In the genomic region with DNA sequence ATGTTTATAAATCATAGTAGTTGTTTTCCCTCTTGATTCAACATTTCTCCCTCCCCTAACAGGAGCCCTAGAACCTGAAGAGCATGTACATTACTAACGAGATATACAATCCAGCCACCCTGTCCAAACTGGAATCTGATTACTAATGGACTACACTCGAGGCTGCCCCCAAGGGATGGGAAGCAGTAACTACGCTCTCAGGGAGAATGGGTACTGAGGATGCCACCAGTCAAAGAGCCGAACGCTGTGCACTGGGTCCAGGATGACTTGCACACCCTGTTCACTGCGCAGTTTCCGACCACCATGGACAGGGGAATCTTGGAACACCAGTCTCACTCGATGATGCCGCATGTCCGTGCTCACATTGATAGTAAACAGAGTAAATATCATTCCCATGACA, we compare ENCODE assay signal across 8 cellular contexts. TPM values are rescaled to one million over a fixed set of nuclear protein-coding genes. Genes with fewer than 3 reads are reported as not detected.
A peak's percentile ranks its signal among the peaks of the same experiment; 100 is the strongest.
DNase-seq lines count a peak whose midpoint lies in the region; ATAC-seq, FAIRE-seq and TF ChIP-seq lines count a peak whose summit lies in the region.
"Not testable (repeated sequence)": the region's sequence is repeated elsewhere in the genome, so short reads cannot be mapped to it uniquely, and the experiment has no call there.

No MANE protein-coding gene starts in this region.

- H2AFZ ChIP-seq in DND-41 (ENCODE audit: low read depth, low read length); HCT116 (ENCODE audit: low read depth, low read length, poor library complexity, severe bottlenecking); PC-3 (ENCODE audit: low read length): not testable (repeated sequence)

- H3K4me2 ChIP-seq in DND-41 (ENCODE audit: insufficient read depth, low read length); HCT116 (ENCODE audit: low read length); PC-3 (ENCODE audit: low read length): not testable (repeated sequence)

- H3K27ac ChIP-seq in DND-41 (ENCODE audit: low read length); HCT116 (ENCODE audit: low read depth, low read length); PC-3 (ENCODE audit: low read length); lower lobe of right lung: not testable (repeated sequence)

- not testable (repeated sequence) for H3K9me3 Mint-ChIP-seq in activated CD4-positive, alpha-beta T cell treated with anti-CD3 and anti-CD28 coated beads for 36 hours (ENCODE audit: low read depth)

- H3K9me3 ChIP-seq in DND-41 (ENCODE audit: insufficient read depth, low read length, severe bottlenecking); HCT116 (ENCODE audit: control insufficient read depth in 1 of 2, insufficient read depth in 1 of 2, low read depth in 1 of 2, low read length in 2 of 2); PC-3 (ENCODE audit: low read length); lower lobe of right lung: not testable (repeated sequence)

- not testable (repeated sequence) for H3F3A ChIP-seq in PC-3 (ENCODE audit: low read length, unreplicated experiment)

- not testable (repeated sequence) for TF ChIP-seq CTCF in DND-41 (IDR thresholded peaks at IDR 0.05; ENCODE audit: borderline replicate concordance, extremely low read depth, low read length, poor library complexity, severe bottlenecking); HCT116 (IDR thresholded peaks at IDR 0.05 in 2 of 3, conservative IDR thresholded peaks at IDR 0.05 in 1 of 3; ENCODE audit: borderline replicate concordance in 1 of 3, insufficient read depth in 1 of 3, low read depth in 2 of 3, low read length in 2 of 3); PC-3 (conservative IDR thresholded peaks at IDR 0.05; ENCODE audit: low read depth, low read length); bronchial epithelial cell (IDR thresholded peaks at IDR 0.05; ENCODE audit: insufficient read depth, low read length, severe bottlenecking); lower lobe of right lung (IDR thresholded peaks at IDR 0.05)

- not testable (repeated sequence) for H3K9ac ChIP-seq in DND-41 (ENCODE audit: low read depth, low read length); HCT116 (ENCODE audit: low read length); PC-3 (ENCODE audit: low read length)

- H3K27me3 ChIP-seq in DND-41 (ENCODE audit: insufficient read depth, low read length, poor library complexity); HCT116 (ENCODE audit: insufficient read depth, low read length); PC-3 (ENCODE audit: low read length); bronchial epithelial cell (ENCODE audit: control insufficient read depth, insufficient read depth, low read length); lower lobe of right lung (ENCODE audit: low read depth): not testable (repeated sequence)

- not testable (repeated sequence) for H3K4me1 Mint-ChIP-seq in activated CD4-positive, alpha-beta T cell treated with anti-CD3 and anti-CD28 coated beads for 36 hours

- POLR2A ChIA-PET in HCT116 (lab: Charles Lee); activated CD4-positive, alpha-beta T cell treated with anti-CD3 and anti-CD28 coated beads for 36 hours (lab: Charles Lee): not testable (repeated sequence)
- POLR2A ChIA-PET in PC-3 (lab: Charles Lee; ENCODE audit: unreplicated experiment) = interaction anchor here (0.6 kb wide), 1 partner anchor 202 kb away, joined by 3 read pairs; no protein-coding TSS in a partner anchor

- DNase-seq in DND-41; HCT116 (ENCODE audit: low read depth, low spot score); PC-3; activated CD4-positive, alpha-beta T cell treated with anti-CD3 and anti-CD28 coated beads for 36 hours; bronchial epithelial cell (ENCODE audit: low read depth); Right ventricle myocardium superior; lower lobe of right lung; urothelium cell line (ENCODE audit: low spot score): not testable (repeated sequence)

- ATAC-seq in DND-41 (ENCODE audit: insufficient read depth, low read depth) (peak; percentile 55; the same call in 2 of the 3 replicates), HCT116 (peak; percentile 99), PC-3 (peak; percentile 76), Right ventricle myocardium superior (ENCODE audit: poor library complexity) (peak; percentile 41), lower lobe of right lung (peak; percentile 64 to 73)
- ATAC-seq in activated CD4-positive, alpha-beta T cell treated with anti-CD3 and anti-CD28 coated beads for 36 hours = peak; percentile 80

- not testable (repeated sequence) for H3K79me2 ChIP-seq in DND-41 (ENCODE audit: insufficient read depth, low read length); HCT116 (ENCODE audit: insufficient read depth, low read length); PC-3 (ENCODE audit: low read length)

- not testable (repeated sequence) for H4K20me1 ChIP-seq in DND-41 (ENCODE audit: insufficient read depth, low read length); HCT116 (ENCODE audit: insufficient read depth); PC-3 (ENCODE audit: low read length)

- not testable (repeated sequence) for H3K4me1 ChIP-seq in DND-41 (ENCODE audit: insufficient read depth, low read length); HCT116 (ENCODE audit: control insufficient read depth in 1 of 2, insufficient read depth in 2 of 2, low read length in 2 of 2); PC-3 (ENCODE audit: insufficient read depth, low read length); lower lobe of right lung

- not testable (repeated sequence) for H3K4me3 ChIP-seq in DND-41 (ENCODE audit: low read depth in 1 of 2, low read length in 2 of 2); HCT116 (replicated peaks in 1 of 2; ENCODE audit: low read depth in 1 of 2, low read length in 2 of 2); PC-3 (ENCODE audit: low read length); bronchial epithelial cell (ENCODE audit: low read depth, low read length); lower lobe of right lung

- H3K9me2 ChIP-seq in HCT116 (ENCODE audit: insufficient read depth); PC-3 (replicated peaks; ENCODE audit: low read length): not testable (repeated sequence)

- not testable (repeated sequence) for TF ChIP-seq RAD21 in HCT116 (IDR thresholded peaks at IDR 0.05; ENCODE audit: low read depth)

- not testable (repeated sequence) for H3K36me3 ChIP-seq in DND-41 (ENCODE audit: insufficient read depth, low read length); HCT116 (ENCODE audit: control insufficient read depth in 1 of 2, insufficient read depth in 2 of 2, low read length in 2 of 2); PC-3 (ENCODE audit: low read depth, low read length); bronchial epithelial cell (ENCODE audit: control insufficient read depth, insufficient read depth, low read length); lower lobe of right lung

- intact Hi-C loops in HCT116 (cut with micrococcal nuclease); PC-3 (cut with micrococcal nuclease); activated CD4-positive, alpha-beta T cell treated with anti-CD3 and anti-CD28 coated beads for 36 hours (cut with DNase I, micrococcal nuclease); Right ventricle myocardium superior (cut with DNase I); lower lobe of right lung (cut with DNase I): not testable (repeated sequence)

- H3K27ac Mint-ChIP-seq in activated CD4-positive, alpha-beta T cell treated with anti-CD3 and anti-CD28 coated beads for 36 hours = not testable (repeated sequence)

- RAD21 ChIA-PET in HCT116 (lab: Charles Lee; ENCODE audit: low non-redundant PET in 1 of 2, low total read pairs in 2 of 2, uncharacterized antibody in 2 of 2, unreplicated experiment in 2 of 2) = not testable (repeated sequence)

- H3K36me3 Mint-ChIP-seq in activated CD4-positive, alpha-beta T cell treated with anti-CD3 and anti-CD28 coated beads for 36 hours (ENCODE audit: low read depth) = not testable (repeated sequence)

- BruUV-seq in HCT116 (replicated peaks; lab: Mats Ljungman, UMichigan); PC-3 (replicated peaks; lab: Mats Ljungman, UMichigan): not testable (repeated sequence)

- peak; percentile 95 for FAIRE-seq in bronchial epithelial cell (lab: Jason Lieb, UNC)
- peak; percentile 95 for FAIRE-seq in urothelium cell line (lab: Jason Lieb, UNC)

- CTCF ChIA-PET in HCT116 (lab: Charles Lee) = interaction anchor here (1.4 kb wide), 1 partner anchor 202 kb away, joined by 6 read pairs; no protein-coding TSS in a partner anchor
- CTCF ChIA-PET in PC-3 (lab: Charles Lee) = not testable (repeated sequence)
- CTCF ChIA-PET in activated CD4-positive, alpha-beta T cell treated with anti-CD3 and anti-CD28 coated beads for 36 hours (lab: Charles Lee) = interaction anchor here (1.3 kb wide), 2 partner anchors 12 to 238 kb away, joined by 4 read pairs; no protein-coding TSS in a partner anchor

- not testable (repeated sequence) for H3K4me3 Mint-ChIP-seq in activated CD4-positive, alpha-beta T cell treated with anti-CD3 and anti-CD28 coated beads for 36 hours

- H3K27me3 Mint-ChIP-seq in activated CD4-positive, alpha-beta T cell treated with anti-CD3 and anti-CD28 coated beads for 36 hours = peaks cover 18% of the 10 kb centered on the region

- TF ChIP-seq POLR2A in HCT116 (IDR thresholded peaks at IDR 0.05; ENCODE audit: borderline replicate concordance, extremely low read depth, insufficient read depth, insufficient read length) = not testable (repeated sequence)

RNA-seq across cellular contexts. Expression of a gene that starts 11.3 kb away (rescaled TPM):
- total RNA-seq in HCT116 (2021; ENCODE audit: unreplicated experiment) = 131 TPM
- polyA plus RNA-seq in HCT116 (2012) = 106 and 126 TPM in 2 replicates
- 213 and 284 TPM in 2 replicates for total RNA-seq in PC-3 (2014; rRNA removed)
- 1 to 10 TPM; 3.6 to 4.3 TPM for total RNA-seq in activated CD4-positive, alpha-beta T cell treated with anti-CD3 and anti-CD28 coated beads for 36 hours
- 265 and 298 TPM in 2 replicates for total RNA-seq in bronchial epithelial cell
- total RNA-seq in Right ventricle myocardium superior = 61.3 TPM
- total RNA-seq in lower lobe of right lung = 28.5 TPM

Comparison
In these comparisons a context has a peak if more than half of its experiments do, and no peak if none do; other contexts are left out.
1. ATAC-seq: peak in every context shown above with its lines; median percentile 99 in HCT116; 80 in activated CD4-positive, alpha-beta T cell treated with anti-CD3 and anti-CD28 coated beads for 36 hours; 76 in PC-3; 68 in lower lobe of right lung; 55 in DND-41; 41 in Right ventricle myocardium superior.